Comparison of ENCODE assay signal across 27 cellular contexts in the genomic region with DNA sequence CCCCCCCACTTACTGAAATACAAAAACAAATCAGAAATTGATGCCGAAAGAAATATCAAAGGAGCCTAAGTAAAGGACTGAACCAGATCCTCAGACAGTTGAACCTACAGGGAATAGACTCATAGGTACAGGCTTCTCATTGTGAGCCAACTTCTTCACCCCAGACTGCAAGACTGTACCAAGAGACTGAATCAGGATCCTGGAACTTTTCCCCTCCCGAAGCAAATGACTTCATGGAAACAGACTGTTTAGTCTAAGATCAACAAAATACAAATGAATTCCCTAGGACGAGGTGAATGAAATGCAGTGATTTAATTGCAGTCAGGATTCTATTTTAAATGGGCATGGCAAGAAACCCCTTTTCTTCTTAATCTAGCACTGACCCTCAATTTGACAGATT. TPM values are rescaled to one million over a fixed set of nuclear protein-coding genes. Genes with fewer than 3 reads are reported as not detected.
DNase-seq lines count a peak whose midpoint lies in the region; ATAC-seq and TF ChIP-seq lines count a peak whose summit lies in the region.
"Had no signal": no experiment of that assay in that cellular context is flagged by ENCODE, and none has a peak within 500 bp of the region (broad histone marks: within the 10 kb centered on the region; RNA-seq: fewer than 3 reads in every experiment).

No MANE protein-coding gene starts in this region.

- no peak overlapping the region for H3K14ac ChIP-seq in IMR-90 (replicated peaks; ENCODE audit: low read depth, low read length)

- H3K36me3 ChIP-seq in IMR-90 (ENCODE audit: control insufficient read depth, insufficient read depth, low read length) (no peaks in the 10 kb centered on the region), endodermal cell (ENCODE audit: control insufficient read depth, insufficient read depth, low read length) (no peaks in the 10 kb centered on the region)
- H3K36me3 ChIP-seq: BLaER1, suprapubic skin had no signal

- TF ChIP-seq CTCF in AG04450 (IDR thresholded peaks at IDR 0.05; ENCODE audit: low read depth, low read length): no peak
- no peak for TF ChIP-seq CTCF in IMR-90 (conservative IDR thresholded peaks at IDR 0.05; ENCODE audit: low read depth, low read length)
- no peak for TF ChIP-seq CTCF in choroid plexus epithelial cell (conservative IDR thresholded peaks at IDR 0.05; ENCODE audit: low read depth, low read length)
- no peak for TF ChIP-seq CTCF in endodermal cell (conservative IDR thresholded peaks at IDR 0.05)
- TF ChIP-seq CTCF in GM13977 (IDR thresholded peaks at IDR 0.05; ENCODE audit: extremely low read depth, insufficient read depth, missing control alignments): no peak

- no peak overlapping the region; the same call in 1 of the 2 replicates for H3K4ac ChIP-seq in IMR-90 (ENCODE audit: low read depth, low read length)

- no peaks in the 10 kb centered on the region for H3K9me3 ChIP-seq in AG04450 (ENCODE audit: control insufficient read depth, insufficient read depth, low read length)
- H3K9me3 ChIP-seq in IMR-90 (ENCODE audit: control insufficient read depth, insufficient read depth, low read length): no peaks in the 10 kb centered on the region
- H3K9me3 ChIP-seq in endodermal cell (ENCODE audit: control insufficient read depth, low read length): no peaks in the 10 kb centered on the region
- H3K9me3 ChIP-seq: BLaER1, suprapubic skin had no signal

- no peak overlapping the region; the same call in 1 of the 2 replicates for H4K91ac ChIP-seq in IMR-90 (ENCODE audit: insufficient read depth, low read depth, low read length)

- H3K27ac ChIP-seq in AG04450 (ENCODE audit: low read depth, low read length) (no peak overlapping the region), IMR-90 (ENCODE audit: insufficient read depth, low read length) (no peak overlapping the region), endodermal cell (ENCODE audit: low read depth, low read length) (no peak overlapping the region)
- H3K27ac ChIP-seq: BLaER1, suprapubic skin, VCaP had no signal

- H2BK20ac ChIP-seq in IMR-90 (ENCODE audit: low read depth, low read length): peak overlapping the region; percentile 51

- POLR2A ChIA-PET in AG04450 (lab: Yijun Ruan, JAX) (no interaction called here), IMR-90 (lab: Charles Lee; ENCODE audit: unreplicated experiment) (no interaction called here)

- peaks cover 20% of the 10 kb centered on the region for H3K4me1 ChIP-seq in IMR-90 (ENCODE audit: control insufficient read depth, insufficient read depth, low read length)
- H3K4me1 ChIP-seq in endodermal cell (ENCODE audit: control insufficient read depth, insufficient read depth, low read length): peaks cover 9% of the 10 kb centered on the region

- no peak overlapping the region for H4K8ac ChIP-seq in IMR-90 (ENCODE audit: low read depth in 2 of 2, low read length in 2 of 2)

- WGBS in IMR-90 (ENCODE audit: extremely low coverage in 2 of 2, insufficient read length in 1 of 2), 2 experiments: 83% methylated on average over 1 of the region's 3 CpGs; no CpG with 5 or more reads in 1 of the 2 experiments
- WGBS in endodermal cell (ENCODE audit: insufficient coverage in 1 of 2, insufficient read length in 1 of 2), 2 experiments: 86 to 93% methylated on average over 2 to 3 of the region's 3 CpGs

- H2BK15ac ChIP-seq in IMR-90 (ENCODE audit: low read depth, low read length): no peak overlapping the region

- no peaks in the 10 kb centered on the region for H3K27me3 Mint-ChIP-seq in endodermal cell (ENCODE audit: insufficient read depth)

- H3K9me3 Mint-ChIP-seq in endodermal cell: no peaks in the 10 kb centered on the region
- H3K9me3 Mint-ChIP-seq: activated naive CD4-positive, alpha-beta T cell treated with anti-CD3 and anti-CD28 coated beads for 36 hours; activated T-cell treated with anti-CD3 and anti-CD28 coated beads, Interleukin-2, amount 50 U/mL, for 4 hours; T-helper 2 cell treated with Interferon-gamma antibody and Interleukin-4, amounts not matched to agents 5 μg/mL and 100 μg/mL, for 36 hours had no signal

- H2AFZ ChIP-seq in IMR-90 (replicated peaks; ENCODE audit: low read length, poor library complexity): no peak overlapping the region

- H3K18ac ChIP-seq in IMR-90 (ENCODE audit: low read depth, low read length): no peak overlapping the region

- H2AK5ac ChIP-seq in IMR-90 (ENCODE audit: low read depth, low read length): no peak overlapping the region

- no peak overlapping the region for H4K5ac ChIP-seq in IMR-90 (ENCODE audit: low read depth, low read length)

- H2AK9ac ChIP-seq in IMR-90 (replicated peaks; ENCODE audit: low read depth, low read length, poor library complexity): no peak overlapping the region

- H3K9me1 ChIP-seq in IMR-90 (ENCODE audit: insufficient read depth, low read length): peaks cover 17% of the 10 kb centered on the region

- H3K79me1 ChIP-seq in IMR-90 (ENCODE audit: low read depth in 1 of 2, low read length in 2 of 2): no peaks in the 10 kb centered on the region

- H3K4me1 Mint-ChIP-seq in endodermal cell: peaks cover 18% of the 10 kb centered on the region

- dilution Hi-C loops in IMR-90 (cut with HindIII; ENCODE audit: low sequenced_read_pairs, unreplicated experiment): no loop called here

- peak; percentile 54; the same call in 1 of the 2 replicates for ATAC-seq in IMR-90 (ENCODE audit: low read depth)
- no peak for ATAC-seq in HG03565 (IDR thresholded peaks at IDR 0.05; ENCODE audit: unreplicated experiment)
- ATAC-seq: activated T-cell treated with anti-CD3 and anti-CD28 coated beads, Interleukin-2, amount 50 U/mL, for 4 hours; GM12878 had no signal

- H3K27me3 ChIP-seq in AG04450 (ENCODE audit: control insufficient read depth, insufficient read depth, low read length): no peaks in the 10 kb centered on the region
- no peaks in the 10 kb centered on the region for H3K27me3 ChIP-seq in IMR-90 (ENCODE audit: control insufficient read depth, insufficient read depth, low read length)
- H3K27me3 ChIP-seq in endodermal cell (ENCODE audit: control insufficient read depth, insufficient read depth, low read length, poor library complexity, severe bottlenecking): no peaks in the 10 kb centered on the region
- H3K27me3 ChIP-seq: BLaER1, suprapubic skin had no signal

- no peak overlapping the region for H3K56ac ChIP-seq in IMR-90 (ENCODE audit: extremely low read depth, insufficient read depth, low read length)

- H2BK120ac ChIP-seq in IMR-90 (ENCODE audit: low read depth, low read length): peak overlapping the region; percentile 32

- H3K23ac ChIP-seq in IMR-90 (ENCODE audit: low read depth, low read length): no peak overlapping the region

- CTCF ChIA-PET in AG04450 (lab: Charles Lee): interaction anchor here (1.0 kb wide), 1 partner anchor 365 kb away, joined by 3 read pairs; no protein-coding TSS in a partner anchor
- CTCF ChIA-PET in IMR-90 (lab: Yijun Ruan, JAX): no interaction called here

- intact Hi-C loops in IMR-90 (cut with micrococcal nuclease): no loop called here

- peak; percentile 49 for DNase-seq in AG04450 (ENCODE audit: low read depth, low spot score)
- DNase-seq in IMR-90: peak; percentile 88
- DNase-seq in choroid plexus epithelial cell (ENCODE audit: low read depth): peak; percentile 58
- peak; percentile 84 for DNase-seq in iris pigment epithelial cell (ENCODE audit: low read depth)
- DNase-seq in endodermal cell: no peak
- DNase-seq in GM13977 (ENCODE audit: low spot score): no peak
- DNase-seq in NCI-H446 treated with DMSO at 0.1 percent for 48 hours (lab: John Stamatoyannopoulos, UW): no peak
- DNase-seq: activated CD4-positive, alpha-beta T cell treated with anti-CD3 and anti-CD28 coated beads for 48 hours; activated naive CD4-positive, alpha-beta T cell treated with anti-CD3 and anti-CD28 coated beads for 36 hours; activated T-cell treated with anti-CD3 and anti-CD28 coated beads, Interleukin-2, amount 50 U/mL, for 4 hours; anterior cingulate cortex; cerebellar nuclear complex; effector CD4-positive, alpha-beta T cell; glutamatergic neuron; HCEC 1CT; NCI-H1092; NCI-H187 treated with DMSO at 0.1 percent for 48 hours; NCI-H69; occipital lobe; RPMI8226 had no signal

- H3K4me2 ChIP-seq in IMR-90 (ENCODE audit: low read depth, low read length): peak overlapping the region; percentile 50; the same call in 1 of the 2 replicates
- H3K4me2 ChIP-seq: BLaER1 had no signal

- H3K27ac Mint-ChIP-seq in endodermal cell: no peak overlapping the region
- H3K27ac Mint-ChIP-seq: activated naive CD4-positive, alpha-beta T cell treated with anti-CD3 and anti-CD28 coated beads for 36 hours; memory B cell; T-helper 2 cell treated with Interferon-gamma antibody and Interleukin-4, amounts not matched to agents 5 μg/mL and 100 μg/mL, for 36 hours had no signal

- no peak for TF ChIP-seq POLR2A in IMR-90 (IDR thresholded peaks at IDR 0.05; ENCODE audit: low read depth, low read length)

- TF ChIP-seq RAD21 in IMR-90 (IDR thresholded peaks at IDR 0.05; ENCODE audit: low read length): no peak

- in situ Hi-C loops in IMR-90 (cut with MboI; ENCODE audit: low sequenced_read_pairs) (no loop called here), GM13977 (cut with MboI; ENCODE audit: low pct_unique_long_range_greater_than_20kb, low sequenced_read_pairs, unreplicated experiment) (no loop called here)

- H3K36me3 Mint-ChIP-seq in endodermal cell (ENCODE audit: low read depth): no peaks in the 10 kb centered on the region
- H3K36me3 Mint-ChIP-seq: memory B cell had no signal

- H3K4me3 ChIP-seq in AG04450 (ENCODE audit: low read depth, low read length) (no peak overlapping the region), IMR-90 (ENCODE audit: insufficient read depth, low read depth, low read length) (no peak overlapping the region), choroid plexus epithelial cell (ENCODE audit: low read depth, low read length) (no peak overlapping the region), endodermal cell (ENCODE audit: low read length) (no peak overlapping the region)
- H3K4me3 ChIP-seq: BLaER1, GM12878, suprapubic skin had no signal

- BruUV-seq in IMR-90 (replicated peaks; lab: Mats Ljungman, UMichigan): no TSS peak

- no peak overlapping the region for H3K9ac ChIP-seq in IMR-90 (ENCODE audit: low read depth, low read length)
- no peak overlapping the region for H3K9ac ChIP-seq in endodermal cell (ENCODE audit: extremely low read depth, low read length, poor library complexity, severe bottlenecking)
- H3K9ac ChIP-seq: BLaER1 had no signal

- H2BK5ac ChIP-seq in IMR-90 (ENCODE audit: low read depth, low read length, poor library complexity, severe bottlenecking): peak overlapping the region; percentile 20

- H4K20me1 ChIP-seq in IMR-90 (ENCODE audit: insufficient read depth, low read length): no peaks in the 10 kb centered on the region
- H4K20me1 ChIP-seq: BLaER1 had no signal

- no peak overlapping the region for H3K4me3 Mint-ChIP-seq in endodermal cell
- H3K4me3 Mint-ChIP-seq: activated naive CD4-positive, alpha-beta T cell treated with anti-CD3 and anti-CD28 coated beads for 36 hours; activated T-cell treated with anti-CD3 and anti-CD28 coated beads, Interleukin-2, amount 50 U/mL, for 4 hours; memory B cell; T-helper 2 cell treated with Interferon-gamma antibody and Interleukin-4, amounts not matched to agents 5 μg/mL and 100 μg/mL, for 36 hours had no signal

RNA-seq across cellular contexts. Expression of gene RNF152, which starts 53.6 kb away (rescaled TPM):
- polyA plus RNA-seq in AG04450 (2011; rRNA removed): 5.0 and 7.4 TPM in 2 replicates
- polyA minus RNA-seq in AG04450 (2011; rRNA and poly(A)+ RNA removed): 38.8 and 50.1 TPM in 2 replicates
- 18.5 and 18.9 TPM in 2 replicates for total RNA-seq in IMR-90 (2012; rRNA removed)
- polyA plus RNA-seq in IMR-90 (2012; rRNA removed): 7.5 and 8.3 TPM in 2 replicates
- 3.1 and 9.0 TPM in 2 replicates for polyA plus RNA-seq in IMR-90 (2012; cell fraction: cytosol; rRNA removed)
- 5.7 and 10.6 TPM in 2 replicates for polyA plus RNA-seq in IMR-90 (2012; cell fraction: nucleus; rRNA removed; ENCODE audit: low replicate concordance)
- total RNA-seq in endodermal cell: 100 to 1,000 TPM in 1 of 2 donors, 10 to 100 TPM in 1; 90.8 to 119 TPM
- polyA plus RNA-seq in endodermal cell (2013, experiment 1 of 2): 15.9 TPM
- polyA plus RNA-seq in endodermal cell (2013, experiment 2 of 2): 23.3 TPM

Comparison
In these comparisons a context has a peak if more than half of its experiments do, and no peak if none do; other contexts are left out.
1. DNase-seq: peak in AG04450 (single experiment), IMR-90 (single experiment), choroid plexus epithelial cell (single experiment) and iris pigment epithelial cell (single experiment); none in endodermal cell (single experiment), GM13977 (single experiment) and NCI-H446 treated with DMSO at 0.1 percent for 48 hours (single experiment).